In the genomic region with DNA sequence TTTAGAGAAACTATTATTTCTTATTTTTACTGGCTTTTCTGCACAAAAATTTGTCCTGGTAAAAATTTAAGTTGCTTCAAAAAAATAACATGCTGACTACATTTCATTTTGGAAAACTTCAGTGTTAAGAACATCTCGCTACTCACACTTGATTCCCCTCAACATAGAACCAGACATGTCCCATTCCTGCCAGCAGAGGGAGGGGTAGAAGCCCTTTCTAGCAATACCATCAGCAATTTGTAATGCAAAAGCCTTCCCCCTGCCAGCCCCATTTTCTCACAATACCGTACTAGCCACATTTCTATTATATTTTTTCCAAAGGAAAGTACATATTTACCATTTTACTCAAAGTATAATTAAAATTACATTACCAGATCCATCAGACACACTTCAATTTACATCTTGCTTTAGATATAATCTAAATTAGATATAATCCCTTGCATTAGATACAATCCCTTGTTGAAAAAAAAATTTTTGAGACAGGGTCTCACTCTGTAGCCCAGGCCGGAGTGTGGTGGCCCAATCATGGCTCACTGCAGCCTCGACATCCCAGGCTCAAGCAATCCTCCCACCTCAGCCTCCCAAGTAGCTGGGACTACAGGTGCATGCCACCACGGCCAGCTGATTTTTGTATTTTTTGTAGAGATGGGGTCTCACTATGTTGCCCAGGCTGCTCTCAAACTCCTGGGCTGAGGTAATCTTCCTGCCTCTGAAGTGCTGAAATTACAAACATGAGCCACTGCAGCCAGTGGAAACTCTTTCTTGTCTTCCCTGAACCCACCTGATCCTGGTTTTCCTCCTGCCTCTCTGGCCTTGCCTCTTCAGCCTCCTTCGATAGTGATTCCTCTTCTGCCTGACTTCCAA, we compare ENCODE assay signal across 8 cellular contexts. TPM values are rescaled to one million over a fixed set of nuclear protein-coding genes. Genes with fewer than 3 reads are reported as not detected.
DNase-seq lines count a peak whose midpoint lies in the region; ATAC-seq, FAIRE-seq and TF ChIP-seq lines count a peak whose summit lies in the region.

No MANE protein-coding gene starts in this region.

- H3K9me3 Mint-ChIP-seq in neural crest cell, result peaks cover 12% of the 10 kb centered on the region

- peak; percentile 54 for DNase-seq in Daoy (ENCODE audit: low read depth)
- DNase-seq in fibroblast of gingiva (ENCODE audit: low read depth), result peak; percentile 58
- DNase-seq in neural crest cell (ENCODE audit: low read depth, low spot score), result peak; percentile 51
- no peak for DNase-seq in NCI-H2107 treated with DMSO at 0.1 percent for 48 hours (lab: John Stamatoyannopoulos, UW; ENCODE audit: unreplicated experiment)
- DNase-seq in DMS114 treated with DMSO at 0.1 percent for 48 hours (lab: John Stamatoyannopoulos, UW; ENCODE audit: unreplicated experiment), result no peak

- TF ChIP-seq CTCF in LNCAP (IDR thresholded peaks at IDR 0.05) (peak; percentile 73), neural crest cell (conservative IDR thresholded peaks at IDR 0.05) (peak; percentile 85)

- H3K27ac Mint-ChIP-seq in neural crest cell (ENCODE audit: unreplicated experiment), result no peak overlapping the region

- H3K27me3 Mint-ChIP-seq in neural crest cell (ENCODE audit: low read depth), result no peaks in the 10 kb centered on the region

- H3K4me3 Mint-ChIP-seq in neural crest cell, result no peak overlapping the region

- peak; percentile 76 for ATAC-seq in GM19455 (IDR thresholded peaks at IDR 0.05; ENCODE audit: unreplicated experiment)

- FAIRE-seq in TTC549 (lab: Jason Lieb, UNC), result peak; percentile 68

- H3K36me3 Mint-ChIP-seq in neural crest cell (ENCODE audit: low read depth), result peaks cover 10% of the 10 kb centered on the region

- no peaks in the 10 kb centered on the region for H3K4me1 Mint-ChIP-seq in neural crest cell

RNA-seq across cellular contexts. Expression of gene IDNK, which starts 39.6 kb away (rescaled TPM):
- 4.2 and 12.1 TPM in 2 replicates for total RNA-seq in Daoy (2014; rRNA removed; shearing (Covaris generic))
- total RNA-seq in neural crest cell, result 2.6 and 2.9 TPM in 2 replicates

RNA-seq across cellular contexts. Expression of gene FRMD3, which starts 45.2 kb away (rescaled TPM):
- total RNA-seq in Daoy (2014; rRNA removed; shearing (Covaris generic)), result 2.4 and 6.1 TPM in 2 replicates
- 1.4 and 2.3 TPM in 2 replicates for total RNA-seq in neural crest cell

Comparison
In these comparisons a context has a peak if more than half of its experiments do, and no peak if none do; other contexts are left out.
1. DNase-seq: peak in Daoy (single experiment), fibroblast of gingiva (single experiment) and neural crest cell (single experiment); none in NCI-H2107 treated with DMSO at 0.1 percent for 48 hours (single experiment) and DMS114 treated with DMSO at 0.1 percent for 48 hours (single experiment).